In genomic region chr7:157358041-157358752, GRCh38 we compare ENCODE assay signal across 13 cellular contexts. TPM values are rescaled to one million over a fixed set of nuclear protein-coding genes. Genes with fewer than 3 reads are reported as not detected.
DNase-seq lines count a peak whose midpoint lies in the region; ATAC-seq and TF ChIP-seq lines count a peak whose summit lies in the region.
"Had no signal": no experiment of that assay in that cellular context is flagged by ENCODE, and none has a peak within 500 bp of the region (broad histone marks: within the 10 kb centered on the region; RNA-seq: fewer than 3 reads in every experiment).

No MANE protein-coding gene starts in this region.

- TF ChIP-seq CTCF in activated CD8-positive, alpha-beta T cell treated with anti-CD3 and anti-CD28 coated beads for 36 hours (IDR thresholded peaks at IDR 0.05) = no peak
- TF ChIP-seq CTCF in heart left ventricle (IDR thresholded peaks at IDR 0.05) = no peak

- peaks cover 0 to 53% (median 45%) of the 10 kb centered on the region in 9 donors for H3K36me3 ChIP-seq in heart left ventricle

- DNase-seq in activated naive CD4-positive, alpha-beta T cell treated with anti-CD3 and anti-CD28 coated beads for 36 hours = no peak
- DNase-seq in activated naive CD4-positive, alpha-beta T cell treated with Interleukin-2 at 50 U/mL for 16 hours = no peak
- no peak for DNase-seq in activated CD8-positive, alpha-beta T cell treated with anti-CD3 and anti-CD28 coated beads for 36 hours
- DNase-seq in heart left ventricle = peak in 2 of 5 donors; percentile 50 to 66
- no peak for DNase-seq in superior temporal gyrus (ENCODE audit: extremely low spot score)
- no peak for DNase-seq in erythroblast (lab: John Stamatoyannopoulos, UW)
- DNase-seq: AML-193, amygdala, GDM1, NCI-H526 had no signal

- POLR2A ChIA-PET in activated CD8-positive, alpha-beta T cell treated with anti-CD3 and anti-CD28 coated beads for 36 hours (lab: Charles Lee) = interaction anchor here (1.0 to 2.1 kb wide), 4 partner anchors 8 to 19 kb away, joined by 3 to 7 read pairs (median 3); no protein-coding TSS in a partner anchor

- H3K27ac Mint-ChIP-seq in activated naive CD4-positive, alpha-beta T cell treated with anti-CD3 and anti-CD28 coated beads for 36 hours = peak overlapping the region; percentile 62
- peak overlapping the region; percentile 86 for H3K27ac Mint-ChIP-seq in activated CD8-positive, alpha-beta T cell treated with anti-CD3 and anti-CD28 coated beads for 36 hours
- H3K27ac Mint-ChIP-seq in stimulated activated memory B cell treated with anti-CD40 and anti-IgM and Interleukin-4, amounts not matched to agents 10 μg/mL and 1 μg/mL and 100 μg/mL, for 72 hours = peak overlapping the region; percentile 80

- CTCF ChIA-PET in activated naive CD4-positive, alpha-beta T cell treated with anti-CD3 and anti-CD28 coated beads for 36 hours (lab: Charles Lee) = no interaction called here
- CTCF ChIA-PET in activated CD8-positive, alpha-beta T cell treated with anti-CD3 and anti-CD28 coated beads for 36 hours (lab: Charles Lee) = interaction anchor here (0.8 to 1.5 kb wide), 2 partner anchors 16 to 26 kb away, joined by 3 to 4 read pairs; no protein-coding TSS in a partner anchor

- H3K4me1 ChIP-seq in heart left ventricle = peaks cover 0 to 86% (median 57%) of the 10 kb centered on the region in 12 donors

- TF ChIP-seq POLR2A in heart left ventricle (IDR thresholded peaks at IDR 0.05) (no peak), erythroblast (IDR thresholded peaks at IDR 0.05; ENCODE audit: low read length) (no peak)

- peaks cover 17% of the 10 kb centered on the region for H3K36me3 Mint-ChIP-seq in activated naive CD4-positive, alpha-beta T cell treated with anti-CD3 and anti-CD28 coated beads for 36 hours (ENCODE audit: low read depth)
- H3K36me3 Mint-ChIP-seq in activated CD8-positive, alpha-beta T cell treated with anti-CD3 and anti-CD28 coated beads for 36 hours (ENCODE audit: low read depth) = peaks cover 39% of the 10 kb centered on the region
- peaks cover 51% of the 10 kb centered on the region for H3K36me3 Mint-ChIP-seq in stimulated activated memory B cell treated with anti-CD40 and anti-IgM and Interleukin-4, amounts not matched to agents 10 μg/mL and 1 μg/mL and 100 μg/mL, for 72 hours

- no peak overlapping the region for H3K4me3 ChIP-seq in heart left ventricle
- H3K4me3 ChIP-seq: skin epidermis had no signal

- H3K9me3 ChIP-seq in heart left ventricle = no peaks in the 10 kb centered on the region

- no peak for ATAC-seq in activated CD8-positive, alpha-beta T cell treated with anti-CD3 and anti-CD28 coated beads for 36 hours
- ATAC-seq in heart left ventricle (peak; percentile 49 to 66 (median 58)), GM19035 (IDR thresholded peaks at IDR 0.05; ENCODE audit: unreplicated experiment) (no peak)
- no peak for ATAC-seq in stimulated activated memory B cell treated with anti-CD40 and anti-IgM and Interleukin-4, amounts not matched to agents 10 μg/mL and 1 μg/mL and 100 μg/mL, for 72 hours

- no peaks in the 10 kb centered on the region for H3K27me3 ChIP-seq in heart left ventricle

- H3K27ac ChIP-seq in heart left ventricle = peak overlapping the region in 11 of 12 donors; percentile 6 to 80 (median 62)

- no peaks in the 10 kb centered on the region for H3K9me3 Mint-ChIP-seq in activated naive CD4-positive, alpha-beta T cell treated with anti-CD3 and anti-CD28 coated beads for 36 hours
- no peaks in the 10 kb centered on the region for H3K9me3 Mint-ChIP-seq in activated CD8-positive, alpha-beta T cell treated with anti-CD3 and anti-CD28 coated beads for 36 hours
- H3K9me3 Mint-ChIP-seq in stimulated activated memory B cell treated with anti-CD40 and anti-IgM and Interleukin-4, amounts not matched to agents 10 μg/mL and 1 μg/mL and 100 μg/mL, for 72 hours = peaks cover 2% of the 10 kb centered on the region

- no peaks in the 10 kb centered on the region for H3K27me3 Mint-ChIP-seq in activated naive CD4-positive, alpha-beta T cell treated with anti-CD3 and anti-CD28 coated beads for 36 hours (ENCODE audit: low read depth)
- H3K27me3 Mint-ChIP-seq in activated CD8-positive, alpha-beta T cell treated with anti-CD3 and anti-CD28 coated beads for 36 hours = no peaks in the 10 kb centered on the region
- H3K27me3 Mint-ChIP-seq in stimulated activated memory B cell treated with anti-CD40 and anti-IgM and Interleukin-4, amounts not matched to agents 10 μg/mL and 1 μg/mL and 100 μg/mL, for 72 hours = no peaks in the 10 kb centered on the region

- intact Hi-C loops in activated naive CD4-positive, alpha-beta T cell treated with anti-CD3 and anti-CD28 coated beads for 36 hours (cut with micrococcal nuclease) = no loop called here
- intact Hi-C loops in activated CD8-positive, alpha-beta T cell treated with anti-CD3 and anti-CD28 coated beads for 36 hours (cut with micrococcal nuclease) = no loop called here
- intact Hi-C loops in heart left ventricle (cut with DNase I) = no loop called here

- H3K4me3 Mint-ChIP-seq in activated naive CD4-positive, alpha-beta T cell treated with anti-CD3 and anti-CD28 coated beads for 36 hours = no peak overlapping the region
- H3K4me3 Mint-ChIP-seq in activated CD8-positive, alpha-beta T cell treated with anti-CD3 and anti-CD28 coated beads for 36 hours = no peak overlapping the region
- peak overlapping the region; percentile 72 for H3K4me3 Mint-ChIP-seq in stimulated activated memory B cell treated with anti-CD40 and anti-IgM and Interleukin-4, amounts not matched to agents 10 μg/mL and 1 μg/mL and 100 μg/mL, for 72 hours

- whole genome bisulfite sequencing in heart left ventricle, 4 donors = 58 to 67% (median 63%) methylated on average over 13 of the region's 13 CpGs

- peaks cover 47% of the 10 kb centered on the region for H3K4me1 Mint-ChIP-seq in activated naive CD4-positive, alpha-beta T cell treated with anti-CD3 and anti-CD28 coated beads for 36 hours (ENCODE audit: low read depth)
- peaks cover 48% of the 10 kb centered on the region for H3K4me1 Mint-ChIP-seq in activated CD8-positive, alpha-beta T cell treated with anti-CD3 and anti-CD28 coated beads for 36 hours (ENCODE audit: low read depth)
- H3K4me1 Mint-ChIP-seq in stimulated activated memory B cell treated with anti-CD40 and anti-IgM and Interleukin-4, amounts not matched to agents 10 μg/mL and 1 μg/mL and 100 μg/mL, for 72 hours = peaks cover 60% of the 10 kb centered on the region

RNA-seq across cellular contexts. Expression of gene DNAJB6, which starts 21.4 kb away (rescaled TPM):
- total RNA-seq in activated naive CD4-positive, alpha-beta T cell treated with anti-CD3 and anti-CD28 coated beads for 36 hours = 10 to 100 TPM; 69.0 to 72.1 TPM
- 10 to 100 TPM; 67.8 to 80.6 TPM for total RNA-seq in activated CD8-positive, alpha-beta T cell treated with anti-CD3 and anti-CD28 coated beads for 36 hours
- 100 to 1,000 TPM; 123 to 195 (median 162) TPM for total RNA-seq in heart left ventricle
- 100 to 1,000 TPM; 118 to 237 TPM for polyA plus RNA-seq in heart left ventricle

Comparison
In these comparisons a context has a peak if more than half of its experiments do, and no peak if none do; other contexts are left out.
1. ATAC-seq: peak in heart left ventricle (4 of 4); none in activated CD8-positive, alpha-beta T cell treated with anti-CD3 and anti-CD28 coated beads for 36 hours (single experiment), stimulated activated memory B cell treated with anti-CD40 and anti-IgM and Interleukin-4, amounts not matched to agents 10 μg/mL and 1 μg/mL and 100 μg/mL, for 72 hours (single experiment) and GM19035 (single experiment).
2. Peak in every context shown above with its lines, with median percentiles within 50 percentile points of each other: H3K27ac Mint-ChIP-seq.